ENCODE assay signal across 17 cellular contexts in the genomic region with DNA sequence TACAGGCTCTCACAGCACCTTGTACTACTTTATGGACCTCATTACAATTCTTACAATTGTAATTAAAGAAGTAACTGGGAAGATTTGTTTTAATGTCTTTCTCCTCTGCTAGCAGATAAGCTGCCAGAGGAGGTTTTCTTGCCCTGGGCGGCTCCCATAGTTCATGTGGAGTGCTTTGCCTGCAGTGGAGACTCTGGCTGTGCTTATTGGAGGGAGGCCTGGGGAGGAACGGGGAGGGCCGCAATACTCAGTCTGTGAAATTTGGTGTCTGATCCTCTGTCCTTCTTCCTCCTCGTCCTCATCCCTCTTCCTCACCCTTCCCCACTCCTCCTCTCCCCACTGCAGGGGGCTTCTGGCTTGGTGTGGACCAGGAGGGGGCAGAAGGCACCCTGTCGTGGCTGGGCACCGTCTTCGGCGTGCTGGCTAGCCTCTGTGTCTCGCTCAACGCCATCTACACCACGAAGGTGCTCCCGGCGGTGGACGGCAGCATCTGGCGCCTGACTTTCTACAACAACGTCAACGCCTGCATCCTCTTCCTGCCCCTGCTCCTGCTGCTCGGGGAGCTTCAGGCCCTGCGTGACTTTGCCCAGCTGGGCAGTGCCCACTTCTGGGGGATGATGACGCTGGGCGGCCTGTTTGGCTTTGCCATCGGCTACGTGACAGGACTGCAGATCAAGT. TPM values are rescaled to one million over a fixed set of nuclear protein-coding genes. Genes with fewer than 3 reads are reported as not detected.
DNase-seq lines count a peak whose midpoint lies in the region; ATAC-seq, FAIRE-seq and TF ChIP-seq lines count a peak whose summit lies in the region.
"Had no signal": no experiment of that assay in that cellular context is flagged by ENCODE, and none has a peak within 500 bp of the region (broad histone marks: within the 10 kb centered on the region; RNA-seq: fewer than 3 reads in every experiment).

No MANE protein-coding gene starts in this region.

- no peak for DNase-seq in HepG2 (ENCODE audit: low spot score)
- DNase-seq in right lobe of liver, result no peak
- no peak for DNase-seq in activated CD8-positive, alpha-beta T cell treated with anti-CD3 and anti-CD28 coated beads, Interleukin-2, amount 10 ng/mL, durations not matched to agents 7 days and 5 days
- no peak for DNase-seq in neuronal stem cell (ENCODE audit: low spot score)
- no peak for DNase-seq in SK-N-SH
- no peak for DNase-seq in NCI-H446 treated with DMSO at 0.1 percent for 48 hours (lab: John Stamatoyannopoulos, UW)
- no peak for DNase-seq in activated gamma-delta T cell treated with Interleukin-2 at 50 U/mL for 16 hours
- DNase-seq: AML-193, GF-D8, MG63, NCI-H1105, NCI-H1694 treated with DMSO at 0.1 percent for 48 hours, NCI-H446, NCI-H774 had no signal

- no peak overlapping the region for H3K27ac ChIP-seq in HepG2 (ENCODE audit: extremely low read length, insufficient read depth, low read length)
- H3K27ac ChIP-seq in right lobe of liver, result no peak overlapping the region
- H3K27ac ChIP-seq in neuronal stem cell (replicated peaks; ENCODE audit: low read length), result no peak overlapping the region
- no peak overlapping the region for H3K27ac ChIP-seq in SK-N-SH (ENCODE audit: low read depth in 2 of 2, low read length in 1 of 2)
- H3K27ac ChIP-seq: KMS-11 had no signal

- no peaks in the 10 kb centered on the region for H3K9me2 ChIP-seq in SK-N-SH

- H2AFZ ChIP-seq in HepG2 (ENCODE audit: low read length), result no peak overlapping the region
- no peak overlapping the region for H2AFZ ChIP-seq in neuronal stem cell (ENCODE audit: low read length)
- no peak overlapping the region for H2AFZ ChIP-seq in SK-N-SH (ENCODE audit: low read depth)

- no peak overlapping the region for H3K4me3 Mint-ChIP-seq in activated CD8-positive, alpha-beta T cell treated with anti-CD3 and anti-CD28 coated beads, Interleukin-2, amount 10 ng/mL, durations not matched to agents 7 days and 5 days

- no TSS peak for BruUV-seq in HepG2 (replicated peaks; lab: Mats Ljungman, UMichigan)

- H3K4me1 ChIP-seq in HepG2 (ENCODE audit: insufficient read depth, low read length), result peaks cover 32% of the 10 kb centered on the region
- peaks cover 0 to 30% (median 14%) of the 10 kb centered on the region in 4 donors for H3K4me1 ChIP-seq in right lobe of liver
- peaks cover 8 to 11% of the 10 kb centered on the region in 2 donors for H3K4me1 ChIP-seq in neuronal stem cell (ENCODE audit: control insufficient read depth in 2 of 2, insufficient read depth in 1 of 2, low read depth in 1 of 2, low read length in 2 of 2)
- H3K4me1 ChIP-seq in SK-N-SH (ENCODE audit: control insufficient read depth in 1 of 2, insufficient read depth in 2 of 2, low read depth in 1 of 2, low read length in 1 of 2), result peaks cover 9 to 28% of the 10 kb centered on the region in 2 experiments; a peak in 2 of 4 replicates

- H4K8ac ChIP-seq in neuronal stem cell (ENCODE audit: low read depth, low read length), result no peak overlapping the region

- H3K4me2 ChIP-seq in HepG2 (ENCODE audit: low read depth, low read length) (no peak overlapping the region), neuronal stem cell (ENCODE audit: insufficient read depth, low read length, poor library complexity, severe bottlenecking) (no peak overlapping the region), SK-N-SH (no peak overlapping the region)
- H3K4me2 ChIP-seq: KMS-11 had no signal

- no peak overlapping the region for H2BK12ac ChIP-seq in neuronal stem cell (ENCODE audit: low read length)

- peaks cover 11% of the 10 kb centered on the region for H3K79me2 ChIP-seq in HepG2 (ENCODE audit: insufficient read depth, low read length)
- peaks cover 41% of the 10 kb centered on the region for H3K79me2 ChIP-seq in SK-N-SH (ENCODE audit: insufficient read depth)

- H2BK120ac ChIP-seq in neuronal stem cell (ENCODE audit: low read depth, low read length), result no peak overlapping the region

- no peak for TF ChIP-seq POLR2A in HepG2 (IDR thresholded peaks at IDR 0.05; ENCODE audit: insufficient read depth in 1 of 2, low read depth in 2 of 2, low read length in 2 of 2)
- no peak for TF ChIP-seq POLR2A in right lobe of liver (IDR thresholded peaks at IDR 0.05)

- FAIRE-seq in HepG2 (lab: Jason Lieb, UNC), result no peak

- no peak overlapping the region for H2AK5ac ChIP-seq in neuronal stem cell (ENCODE audit: low read depth, low read length)

- 96% methylated on average over 19 of the region's 23 CpGs for WGBS in HepG2 (ENCODE audit: low lambda C conversion rate)
- WGBS in right lobe of liver (ENCODE audit: insufficient coverage, low coverage, low lambda C conversion rate, missing lambda C conversion rate), result 90% methylated on average over 18 of the region's 23 CpGs
- WGBS in neuronal stem cell (ENCODE audit: extremely low coverage in 2 of 2, insufficient read length in 2 of 2, insufficient replicate concordance in 1 of 2), 2 donors, result no CpG with 5 or more reads among the region's 23 CpGs
- WGBS in SK-N-SH (ENCODE audit: low lambda C conversion rate), result 97% methylated on average over 23 of the region's 23 CpGs

- TF ChIP-seq EP300 in HepG2 (IDR thresholded peaks at IDR 0.05; ENCODE audit: low read depth in 2 of 2, low read length in 2 of 2) (no peak), HepG2 (CRISPR knock-in tag; IDR thresholded peaks at IDR 0.05; ENCODE audit: borderline replicate concordance) (no peak), SK-N-SH (IDR thresholded peaks at IDR 0.05; ENCODE audit: borderline replicate concordance in 1 of 2, low read depth in 1 of 2, low read length in 1 of 2) (no peak)

- no peak overlapping the region for H2BK5ac ChIP-seq in neuronal stem cell (ENCODE audit: low read length)

- no peak for ATAC-seq in HepG2
- ATAC-seq in right lobe of liver, result no peak
- ATAC-seq in activated CD8-positive, alpha-beta T cell treated with anti-CD3 and anti-CD28 coated beads, Interleukin-2, amount 10 ng/mL, durations not matched to agents 7 days and 5 days, result no peak
- ATAC-seq: Panc1, Right ventricle myocardium inferior had no signal

- no peak overlapping the region for H4K91ac ChIP-seq in neuronal stem cell (ENCODE audit: low read depth, low read length, poor library complexity)

- H3K27me3 ChIP-seq in HepG2 (ENCODE audit: control insufficient read depth in 1 of 2, insufficient read depth in 2 of 2, low read length in 2 of 2) (no peaks in the 10 kb centered on the region), right lobe of liver (no peaks in the 10 kb centered on the region), neuronal stem cell (ENCODE audit: control insufficient read depth in 3 of 3, insufficient read depth in 3 of 3, low read depth in 1 of 3, low read length in 3 of 3) (no peaks in the 10 kb centered on the region), SK-N-SH (ENCODE audit: insufficient read depth) (no peaks in the 10 kb centered on the region)
- H3K27me3 ChIP-seq: MG63 had no signal

- peaks cover 46% of the 10 kb centered on the region for H3K4me1 Mint-ChIP-seq in activated CD8-positive, alpha-beta T cell treated with anti-CD3 and anti-CD28 coated beads, Interleukin-2, amount 10 ng/mL, durations not matched to agents 7 days and 5 days (ENCODE audit: low read depth)

- H3K36me3 ChIP-seq in HepG2 (replicated peaks in 1 of 2; ENCODE audit: control insufficient read depth in 1 of 2, insufficient read depth in 2 of 2, low read length in 2 of 2), result peaks cover 1 to 16% of the 10 kb centered on the region in 2 experiments; a peak in 2 of 5 replicates
- H3K36me3 ChIP-seq in right lobe of liver, result peaks cover 4 to 36% (median 21%) of the 10 kb centered on the region in 4 donors
- H3K36me3 ChIP-seq in neuronal stem cell (replicated peaks in 1 of 2; ENCODE audit: control insufficient read depth in 2 of 2, insufficient read depth in 2 of 2, low read length in 2 of 2), result peaks cover 15 to 35% of the 10 kb centered on the region in 2 donors
- peaks cover 11 to 36% of the 10 kb centered on the region in 2 experiments for H3K36me3 ChIP-seq in SK-N-SH (replicated peaks in 1 of 2; ENCODE audit: control insufficient read depth in 1 of 2, insufficient read depth in 2 of 2, low read length in 1 of 2)

- no peak overlapping the region for H3K23ac ChIP-seq in neuronal stem cell (ENCODE audit: low read depth, low read length, poor library complexity)

- H3K27me3 Mint-ChIP-seq in activated CD8-positive, alpha-beta T cell treated with anti-CD3 and anti-CD28 coated beads, Interleukin-2, amount 10 ng/mL, durations not matched to agents 7 days and 5 days (ENCODE audit: low read depth), result no peaks in the 10 kb centered on the region

- no peaks in the 10 kb centered on the region for H3K9me3 ChIP-seq in HepG2 (ENCODE audit: low read length)
- H3K9me3 ChIP-seq in right lobe of liver, result no peaks in the 10 kb centered on the region
- no peaks in the 10 kb centered on the region for H3K9me3 ChIP-seq in neuronal stem cell (replicated peaks in 1 of 2; ENCODE audit: control insufficient read depth in 2 of 2, insufficient read depth in 1 of 2, low read depth in 1 of 2, low read length in 2 of 2)
- H3K9me3 ChIP-seq in SK-N-SH, result no peaks in the 10 kb centered on the region
- H3K9me3 ChIP-seq: MG63 had no signal

- H3K79me1 ChIP-seq in neuronal stem cell (ENCODE audit: low read depth, low read length), result peaks cover 3% of the 10 kb centered on the region

- H2BK15ac ChIP-seq in neuronal stem cell (ENCODE audit: low read length), result no peak overlapping the region

- no peak overlapping the region for H3K9ac ChIP-seq in HepG2 (ENCODE audit: insufficient read depth, low read depth, low read length)
- peak overlapping the region; percentile 55 for H3K9ac ChIP-seq in neuronal stem cell (ENCODE audit: low read depth, low read length, poor library complexity)
- H3K9ac ChIP-seq in SK-N-SH, result no peak overlapping the region
- H3K9ac ChIP-seq: KMS-11 had no signal

- H3K36me3 Mint-ChIP-seq in activated CD8-positive, alpha-beta T cell treated with anti-CD3 and anti-CD28 coated beads, Interleukin-2, amount 10 ng/mL, durations not matched to agents 7 days and 5 days (ENCODE audit: low read depth), result peaks cover 41% of the 10 kb centered on the region

- H4K20me1 ChIP-seq in HepG2 (ENCODE audit: insufficient read depth, low read length), result no peaks in the 10 kb centered on the region; the same call in none of the 2 replicates
- H4K20me1 ChIP-seq in SK-N-SH (ENCODE audit: insufficient read depth), result peaks cover 41% of the 10 kb centered on the region

- intact Hi-C loops in HepG2 (cut with micrococcal nuclease; ENCODE audit: unreplicated experiment) (no loop called here), right lobe of liver (cut with DNase I) (no loop called here)

- no peak overlapping the region for H3K4ac ChIP-seq in neuronal stem cell (ENCODE audit: low read length)

- no peak overlapping the region for H3K14ac ChIP-seq in neuronal stem cell (ENCODE audit: low read length)

- H3K18ac ChIP-seq in neuronal stem cell (ENCODE audit: low read length), result no peak overlapping the region

- peak overlapping the region; percentile 3 for H3K27ac Mint-ChIP-seq in activated CD8-positive, alpha-beta T cell treated with anti-CD3 and anti-CD28 coated beads, Interleukin-2, amount 10 ng/mL, durations not matched to agents 7 days and 5 days

- H3K4me3 ChIP-seq in HepG2 (replicated peaks in 1 of 3; ENCODE audit: insufficient read depth in 1 of 3, low read depth in 2 of 3, low read length in 3 of 3) (no peak overlapping the region), right lobe of liver (no peak overlapping the region), neuronal stem cell (ENCODE audit: low read length in 2 of 2) (no peak overlapping the region), SK-N-SH (ENCODE audit: low read depth in 2 of 2, low read length in 1 of 2) (no peak overlapping the region)
- H3K4me3 ChIP-seq: MG63 had no signal

- no peak for TF ChIP-seq RAD21 in HepG2 (CRISPR knock-in tag; IDR thresholded peaks at IDR 0.05)
- TF ChIP-seq RAD21 in SK-N-SH (IDR thresholded peaks at IDR 0.05; ENCODE audit: low read length), result no peak

- TF ChIP-seq CTCF in HepG2 (CRISPR knock-in tag; IDR thresholded peaks at IDR 0.05) (no peak), right lobe of liver (IDR thresholded peaks at IDR 0.05) (no peak), SK-N-SH (IDR thresholded peaks at IDR 0.05) (no peak)

- POLR2A ChIA-PET in HepG2 (lab: Yijun Ruan, JAX) (no interaction called here), SK-N-SH (lab: Yijun Ruan, JAX) (no interaction called here)
- POLR2A ChIA-PET in activated CD8-positive, alpha-beta T cell treated with anti-CD3 and anti-CD28 coated beads, Interleukin-2, amount 10 ng/mL, durations not matched to agents 7 days and 5 days (lab: Charles Lee), result no interaction called here

- H3F3A ChIP-seq in SK-N-SH (replicated peaks; ENCODE audit: insufficient read depth), result no peaks in the 10 kb centered on the region

- no peaks in the 10 kb centered on the region for H3K9me3 Mint-ChIP-seq in activated CD8-positive, alpha-beta T cell treated with anti-CD3 and anti-CD28 coated beads, Interleukin-2, amount 10 ng/mL, durations not matched to agents 7 days and 5 days (ENCODE audit: insufficient read depth)

- CTCF ChIA-PET in HepG2 (lab: Yijun Ruan, JAX; ENCODE audit: low intra/inter-chr PET ratio, low total read pairs), result no interaction called here
- CTCF ChIA-PET in activated CD8-positive, alpha-beta T cell treated with anti-CD3 and anti-CD28 coated beads, Interleukin-2, amount 10 ng/mL, durations not matched to agents 7 days and 5 days (lab: Charles Lee), result no interaction called here
- CTCF ChIA-PET in SK-N-SH (lab: Yijun Ruan, JAX), result interaction anchor here (1.4 kb wide), 1 partner anchor 32 kb away, joined by 3 read pairs; no protein-coding TSS in a partner anchor

- in situ Hi-C loops in HepG2 (cut with HindIII; ENCODE audit: extremely low pct_ligation_motif_present, low pct_unique_long_range_greater_than_20kb), result no loop called here

RNA-seq across cellular contexts. Expression of gene SLC35C1, which starts 5.6 kb away (rescaled TPM):
- 6.1 and 7.0 TPM in 2 replicates for total RNA-seq in HepG2 (2016; rRNA removed; fragmentation: Illumina TruSeq; extraction: Trizol)
- total RNA-seq in HepG2 (2016; cell fraction: cytosol; rRNA removed; fragmentation: Illumina TruSeq; extraction: Trizol; ENCODE audit: low read depth), result 2.8 and 3.3 TPM in 2 replicates
- 5.8 and 7.5 TPM in 2 replicates for total RNA-seq in HepG2 (2016; cell fraction: insoluble cytoplasmic fraction; rRNA removed; fragmentation: Illumina TruSeq; extraction: Trizol)
- 9.9 and 10.1 TPM in 2 replicates for total RNA-seq in HepG2 (2016; cell fraction: membrane; rRNA removed; fragmentation: Illumina TruSeq; extraction: Trizol)
- 8.9 and 10.1 TPM in 2 replicates for total RNA-seq in HepG2 (2016; cell fraction: nucleus; rRNA removed; fragmentation: Illumina TruSeq; extraction: Trizol)
- polyA plus RNA-seq in HepG2 (2011; rRNA removed), result 2.6 and 2.9 TPM in 2 replicates
- polyA plus RNA-seq in HepG2 (2011; cell fraction: cytosol; rRNA removed), result 1.8 and 3.3 TPM in 2 replicates
- polyA plus RNA-seq in HepG2 (2011; cell fraction: nucleus; rRNA removed), result 5.3 and 6.1 TPM in 2 replicates
- polyA plus RNA-seq in HepG2 (2012), result 5.5 and 7.2 TPM in 2 replicates
- 4.4 and 5.2 TPM in 2 replicates for polyA plus RNA-seq in HepG2 (2016; cell fraction: cytosol; fragmentation: Illumina TruSeq; extraction: Trizol; ENCODE audit: low read depth)
- polyA plus RNA-seq in HepG2 (2016; cell fraction: insoluble cytoplasmic fraction; fragmentation: Illumina TruSeq; extraction: Trizol; ENCODE audit: low read depth), result 8.6 and 9.4 TPM in 2 replicates
- polyA plus RNA-seq in HepG2 (2016; cell fraction: membrane; fragmentation: Illumina TruSeq; extraction: Trizol; ENCODE audit: low read depth), result 10.8 and 11.1 TPM in 2 replicates
- polyA plus RNA-seq in HepG2 (2016; cell fraction: nucleus; fragmentation: Illumina TruSeq; extraction: Trizol; ENCODE audit: insufficient read depth, low read depth), result 11.8 and 12.4 TPM in 2 replicates
- 22.9 and 26.1 TPM in 2 replicates for polyA minus RNA-seq in HepG2 (2011; rRNA and poly(A)+ RNA removed; ENCODE audit: low replicate concordance)
- 6.5 and 8.0 TPM in 2 replicates for polyA minus RNA-seq in HepG2 (2011; cell fraction: cytosol; rRNA and poly(A)+ RNA removed)
- polyA minus RNA-seq in HepG2 (2011; cell fraction: nucleus; rRNA and poly(A)+ RNA removed), result 3.4 and 5.5 TPM in 2 replicates
- 100 to 1,000 TPM in 3 of 6 experiments, 10 to 100 TPM in 3; 11.6 to 134 (median 83.9) TPM for total RNA-seq in right lobe of liver
- 10 to 100 TPM; 21.8 to 23.5 TPM for total RNA-seq in activated CD8-positive, alpha-beta T cell treated with anti-CD3 and anti-CD28 coated beads, Interleukin-2, amount 10 ng/mL, durations not matched to agents 7 days and 5 days
- polyA plus RNA-seq in neuronal stem cell (2013, experiment 1 of 2), result 6.9 TPM
- polyA plus RNA-seq in neuronal stem cell (2013, experiment 2 of 2), result 7.0 TPM
- 6.2 and 6.5 TPM in 2 replicates for polyA plus RNA-seq in SK-N-SH (2012; rRNA removed)
- polyA plus RNA-seq in SK-N-SH (2012; cell fraction: cytosol; rRNA removed), result 4.0 and 6.1 TPM in 2 replicates
- polyA plus RNA-seq in SK-N-SH (2012; cell fraction: nucleus; rRNA removed), result 5.0 and 6.0 TPM in 2 replicates

RNA-seq across cellular contexts. Expression of gene CRY2, which starts 36.7 kb away (rescaled TPM):
- total RNA-seq in HepG2 (2016; rRNA removed; fragmentation: Illumina TruSeq; extraction: Trizol) (8.8 and 12.2 TPM in 2 replicates), right lobe of liver (100 to 1,000 TPM in 1 of 6 experiments, 10 to 100 TPM in 5; 19.6 to 104 (median 31.5) TPM)
- total RNA-seq in HepG2 (2016; cell fraction: cytosol; rRNA removed; fragmentation: Illumina TruSeq; extraction: Trizol; ENCODE audit: low read depth), result 8.5 and 9.2 TPM in 2 replicates
- total RNA-seq in HepG2 (2016; cell fraction: insoluble cytoplasmic fraction; rRNA removed; fragmentation: Illumina TruSeq; extraction: Trizol), result 7.8 and 11.7 TPM in 2 replicates
- 7.7 and 7.9 TPM in 2 replicates for total RNA-seq in HepG2 (2016; cell fraction: membrane; rRNA removed; fragmentation: Illumina TruSeq; extraction: Trizol)
- 14.4 and 18.4 TPM in 2 replicates for total RNA-seq in HepG2 (2016; cell fraction: nucleus; rRNA removed; fragmentation: Illumina TruSeq; extraction: Trizol)
- polyA plus RNA-seq in HepG2 (2011; rRNA removed) (10.0 and 10.1 TPM in 2 replicates), SK-N-SH (2012; rRNA removed) (6.7 and 9.1 TPM in 2 replicates)
- polyA plus RNA-seq in HepG2 (2011; cell fraction: cytosol; rRNA removed), result 4.5 and 4.8 TPM in 2 replicates
- polyA plus RNA-seq in HepG2 (2011; cell fraction: nucleus; rRNA removed), result 42.1 and 49.3 TPM in 2 replicates
- polyA plus RNA-seq in HepG2 (2012), result 8.4 and 8.8 TPM in 2 replicates
- 0.70 and 0.83 TPM in 2 replicates for polyA plus RNA-seq in HepG2 (2016; cell fraction: cytosol; fragmentation: Illumina TruSeq; extraction: Trizol; ENCODE audit: low read depth)
- 6.0 and 7.6 TPM in 2 replicates for polyA plus RNA-seq in HepG2 (2016; cell fraction: insoluble cytoplasmic fraction; fragmentation: Illumina TruSeq; extraction: Trizol; ENCODE audit: low read depth)
- 1.9 and 2.1 TPM in 2 replicates for polyA plus RNA-seq in HepG2 (2016; cell fraction: membrane; fragmentation: Illumina TruSeq; extraction: Trizol; ENCODE audit: low read depth)
- polyA plus RNA-seq in HepG2 (2016; cell fraction: nucleus; fragmentation: Illumina TruSeq; extraction: Trizol; ENCODE audit: insufficient read depth, low read depth), result 27.9 and 28.8 TPM in 2 replicates
- polyA minus RNA-seq in HepG2 (2011; rRNA and poly(A)+ RNA removed; ENCODE audit: low replicate concordance), result 28.6 and 30.6 TPM in 2 replicates
- polyA minus RNA-seq in HepG2 (2011; cell fraction: cytosol; rRNA and poly(A)+ RNA removed), result 7.2 and 7.8 TPM in 2 replicates
- 25.4 and 26.0 TPM in 2 replicates for polyA minus RNA-seq in HepG2 (2011; cell fraction: nucleus; rRNA and poly(A)+ RNA removed)
- total RNA-seq in activated CD8-positive, alpha-beta T cell treated with anti-CD3 and anti-CD28 coated beads, Interleukin-2, amount 10 ng/mL, durations not matched to agents 7 days and 5 days, result 10 to 100 TPM; 24.4 to 28.1 TPM
- polyA plus RNA-seq in neuronal stem cell (2013, experiment 1 of 2), result 7.4 TPM
- 7.4 TPM for polyA plus RNA-seq in neuronal stem cell (2013, experiment 2 of 2)
- polyA plus RNA-seq in SK-N-SH (2012; cell fraction: cytosol; rRNA removed), result 2.8 and 3.7 TPM in 2 replicates
- 28.1 and 30.4 TPM in 2 replicates for polyA plus RNA-seq in SK-N-SH (2012; cell fraction: nucleus; rRNA removed)
